Comparison of ENCODE assay signal across 19 cellular contexts in the genomic region with DNA sequence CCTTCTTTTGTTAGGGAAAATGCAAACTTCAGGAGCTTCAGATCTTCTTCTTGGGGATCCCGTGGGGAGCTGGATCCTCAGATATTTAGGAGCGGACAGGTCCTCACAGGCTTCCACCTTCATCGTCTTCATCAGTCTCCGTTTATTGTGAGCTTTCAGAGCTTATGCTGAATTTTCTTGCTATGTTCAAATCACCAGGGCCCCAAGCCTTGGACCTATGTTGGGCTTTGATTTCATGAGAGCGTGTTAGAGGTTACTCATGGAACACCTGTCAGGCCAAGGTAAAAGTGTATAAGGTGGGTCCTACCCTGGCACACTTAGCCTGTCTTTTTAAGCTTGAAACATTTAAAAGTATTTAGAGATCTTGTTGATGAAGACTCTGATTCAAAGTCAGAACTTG.
DNase-seq lines count a peak whose midpoint lies in the region; ATAC-seq and TF ChIP-seq lines count a peak whose summit lies in the region.
"Had no signal": no experiment of that assay in that cellular context is flagged by ENCODE, and none has a peak within 500 bp of the region (broad histone marks: within the 10 kb centered on the region; RNA-seq: fewer than 3 reads in every experiment).

No MANE protein-coding gene starts in this region.

- peaks cover 15% of the 10 kb centered on the region for H3K4me1 ChIP-seq in cardiac muscle cell (ENCODE audit: low read depth)

- no peak for DNase-seq in cardiac muscle cell (ENCODE audit: low read depth in 1 of 2, low spot score in 1 of 2)
- DNase-seq in Right ventricle myocardium superior: no peak
- no peak for DNase-seq in CD4-positive, alpha-beta T cell
- no peak for DNase-seq in chondrocyte (ENCODE audit: low spot score)
- peak; percentile 19 for DNase-seq in osteocyte (ENCODE audit: extremely low spot score, unreplicated experiment)
- DNase-seq in pons (ENCODE audit: low spot score): no peak
- DNase-seq in DMS 273 treated with DMSO at 0.1 percent for 48 hours (lab: John Stamatoyannopoulos, UW): no peak
- DNase-seq: 8988T, DMS79, MG63, NCI-H1048, NCI-H1417 treated with DMSO at 0.1 percent for 48 hours, NCI-H187, NCI-H2107, NCI-H2227 treated with DMSO at 0.1 percent for 48 hours, NCI-H524 treated with DMSO at 0.1 percent for 48 hours, OCI-M1 had no signal

- CTCF ChIA-PET in CD4-positive, alpha-beta T cell (lab: Charles Lee): no interaction called here

- ATAC-seq in Right ventricle myocardium superior (ENCODE audit: poor library complexity) (no peak), HG03457 (IDR thresholded peaks at IDR 0.05; ENCODE audit: unreplicated experiment) (no peak)
- ATAC-seq in CD4-positive, alpha-beta T cell (ENCODE audit: poor library complexity): no peak

- no peak overlapping the region for H3K4me3 Mint-ChIP-seq in CD4-positive, alpha-beta T cell
- H3K4me3 Mint-ChIP-seq in chondrocyte (ENCODE audit: unreplicated experiment) (no peak overlapping the region), osteocyte (ENCODE audit: unreplicated experiment) (no peak overlapping the region)

- H3K27me3 Mint-ChIP-seq in CD4-positive, alpha-beta T cell: no peaks in the 10 kb centered on the region
- H3K27me3 Mint-ChIP-seq in chondrocyte (ENCODE audit: low read depth) (no peaks in the 10 kb centered on the region), osteocyte (ENCODE audit: unreplicated experiment) (peaks cover 16% of the 10 kb centered on the region)

- intact Hi-C loops in Right ventricle myocardium superior (cut with DNase I): no loop called here
- intact Hi-C loops in CD4-positive, alpha-beta T cell (cut with DNase I, micrococcal nuclease): no loop called here

- peaks cover 73% of the 10 kb centered on the region for H3K36me3 Mint-ChIP-seq in CD4-positive, alpha-beta T cell (ENCODE audit: low read depth)
- H3K36me3 Mint-ChIP-seq in chondrocyte (ENCODE audit: low read depth) (peaks cover 32% of the 10 kb centered on the region), osteocyte (ENCODE audit: unreplicated experiment) (no peaks in the 10 kb centered on the region)

- POLR2A ChIA-PET in CD4-positive, alpha-beta T cell (lab: Charles Lee): interaction anchor here (1.1 kb wide), 1 partner anchor 12 kb away, joined by 4 read pairs; no protein-coding TSS in a partner anchor

- no peaks in the 10 kb centered on the region for H3K27me3 ChIP-seq in cardiac muscle cell
- H3K27me3 ChIP-seq in CD4-positive, alpha-beta T cell (ENCODE audit: control insufficient read depth, insufficient read depth, low read length): no peaks in the 10 kb centered on the region
- H3K27me3 ChIP-seq: MG63 had no signal

- no peak overlapping the region for H3K4me3 ChIP-seq in cardiac muscle cell
- H3K4me3 ChIP-seq: MG63 had no signal

- peak overlapping the region; percentile 7 for H3K27ac ChIP-seq in cardiac muscle cell
- H3K27ac ChIP-seq in CD4-positive, alpha-beta T cell (ENCODE audit: low read depth, low read length): no peak overlapping the region
- H3K27ac ChIP-seq: C4-2B had no signal

- H3K4me1 Mint-ChIP-seq in CD4-positive, alpha-beta T cell (ENCODE audit: low read depth): peaks cover 66% of the 10 kb centered on the region
- peaks cover 62% of the 10 kb centered on the region for H3K4me1 Mint-ChIP-seq in chondrocyte (ENCODE audit: low read depth)
- peaks cover 7% of the 10 kb centered on the region for H3K4me1 Mint-ChIP-seq in osteocyte (ENCODE audit: unreplicated experiment)

- no peaks in the 10 kb centered on the region for H3K36me3 ChIP-seq in cardiac muscle cell
- H3K36me3 ChIP-seq: MG63 had no signal

- no peaks in the 10 kb centered on the region for H3K9me3 ChIP-seq in cardiac muscle cell (ENCODE audit: low read depth)
- H3K9me3 ChIP-seq in CD4-positive, alpha-beta T cell (ENCODE audit: control insufficient read depth, low read length): no peaks in the 10 kb centered on the region
- H3K9me3 ChIP-seq: MG63 had no signal

- H3K27ac Mint-ChIP-seq in CD4-positive, alpha-beta T cell: peak overlapping the region; percentile 31
- H3K27ac Mint-ChIP-seq in chondrocyte (ENCODE audit: unreplicated experiment) (peak overlapping the region; percentile 84), osteocyte (ENCODE audit: unreplicated experiment) (no peak overlapping the region)

- TF ChIP-seq CTCF in cardiac muscle cell (IDR thresholded peaks at IDR 0.05; ENCODE audit: low read depth, low read length) (no peak), chondrocyte (IDR thresholded peaks at IDR 0.05) (no peak), osteocyte (IDR thresholded peaks at IDR 0.05) (no peak)
- no peak for TF ChIP-seq CTCF in CD4-positive, alpha-beta T cell (IDR thresholded peaks at IDR 0.05)

- H3K9me3 Mint-ChIP-seq in CD4-positive, alpha-beta T cell: no peaks in the 10 kb centered on the region
- peaks cover 19% of the 10 kb centered on the region for H3K9me3 Mint-ChIP-seq in chondrocyte (ENCODE audit: low read depth)
- H3K9me3 Mint-ChIP-seq in osteocyte (ENCODE audit: unreplicated experiment): peaks cover 17% of the 10 kb centered on the region
